1 cellular context compared by ENCODE assay signal in the genomic region with DNA sequence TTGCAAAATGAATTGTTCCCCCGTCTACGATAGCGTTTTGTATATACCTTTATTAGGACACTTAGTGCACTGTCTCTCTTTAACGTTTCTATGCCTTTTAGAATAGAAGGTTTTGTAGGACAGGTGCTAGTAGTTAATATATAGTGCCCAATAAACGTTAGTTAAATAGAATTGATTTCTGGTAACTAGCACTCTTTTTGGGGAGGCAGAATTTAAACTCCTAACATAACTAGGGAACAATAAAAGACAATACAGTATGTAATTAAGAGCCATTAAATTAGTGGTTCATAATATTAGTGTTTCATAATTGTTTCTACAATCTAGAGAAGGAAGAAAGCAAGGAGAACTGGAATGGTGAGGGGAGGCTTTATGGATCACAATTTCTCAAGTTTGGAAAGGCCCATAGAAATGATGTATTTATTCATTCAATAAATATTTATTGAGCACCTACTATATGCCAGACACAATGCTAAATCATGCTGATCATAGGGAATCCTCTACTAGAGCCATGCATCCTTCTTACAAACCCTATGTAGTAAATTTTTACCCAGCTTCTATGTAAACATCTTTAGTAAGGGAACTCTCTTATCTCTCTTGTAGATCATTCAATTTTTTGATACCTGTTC.
TF ChIP-seq lines count a peak whose summit lies in the region.

No MANE protein-coding gene starts in this region.

TF ChIP-seq in HEK293, 187 proteins besides CTCF, POLR2A, EP300 and RAD21 (continued from another document):
- TF ChIP-seq, protein P1, sequence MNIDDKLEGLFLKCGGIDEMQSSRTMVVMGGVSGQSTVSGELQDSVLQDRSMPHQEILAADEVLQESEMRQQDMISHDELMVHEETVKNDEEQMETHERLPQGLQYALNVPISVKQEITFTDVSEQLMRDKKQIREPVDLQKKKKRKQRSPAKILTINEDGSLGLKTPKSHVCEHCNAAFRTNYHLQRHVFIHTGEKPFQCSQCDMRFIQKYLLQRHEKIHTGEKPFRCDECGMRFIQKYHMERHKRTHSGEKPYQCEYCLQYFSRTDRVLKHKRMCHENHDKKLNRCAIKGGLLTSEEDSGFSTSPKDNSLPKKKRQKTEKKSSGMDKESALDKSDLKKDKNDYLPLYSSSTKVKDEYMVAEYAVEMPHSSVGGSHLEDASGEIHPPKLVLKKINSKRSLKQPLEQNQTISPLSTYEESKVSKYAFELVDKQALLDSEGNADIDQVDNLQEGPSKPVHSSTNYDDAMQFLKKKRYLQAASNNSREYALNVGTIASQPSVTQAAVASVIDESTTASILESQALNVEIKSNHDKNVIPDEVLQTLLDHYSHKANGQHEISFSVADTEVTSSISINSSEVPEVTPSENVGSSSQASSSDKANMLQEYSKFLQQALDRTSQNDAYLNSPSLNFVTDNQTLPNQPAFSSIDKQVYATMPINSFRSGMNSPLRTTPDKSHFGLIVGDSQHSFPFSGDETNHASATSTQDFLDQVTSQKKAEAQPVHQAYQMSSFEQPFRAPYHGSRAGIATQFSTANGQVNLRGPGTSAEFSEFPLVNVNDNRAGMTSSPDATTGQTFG (tag by site-specific recombination; IDR thresholded peaks at IDR 0.05; ENCODE audit: borderline replicate concordance) = no peak
